Comparison of ENCODE assay signal across 29 cellular contexts in genomic region chr22:48346311-48346710, GRCh38.
"Had no signal": no experiment of that assay in that cellular context is flagged by ENCODE, and none has a peak within 500 bp of the region (broad histone marks: within the 10 kb centered on the region; RNA-seq: fewer than 3 reads in every experiment).

No MANE protein-coding gene starts in this region.

- H3K36me3 Mint-ChIP-seq: activated CD4-positive, alpha-beta memory T cell treated with anti-CD3 and anti-CD28 coated beads for 36 hours; activated CD8-positive, alpha-beta memory T cell treated with anti-CD3 and anti-CD28 coated beads, Interleukin-2, amount 10 ng/mL, durations not matched to agents 7 days and 5 days; activated naive CD4-positive, alpha-beta T cell treated with anti-CD3 and anti-CD28 coated beads, Interleukin-2, amount 50 U/mL, for 24 hours; activated naive CD8-positive, alpha-beta T cell treated with anti-CD3 and anti-CD28 coated beads for 36 hours had no signal

- DNase-seq: activated CD4-positive, alpha-beta memory T cell treated with anti-CD3 and anti-CD28 coated beads for 36 hours; activated CD4-positive, alpha-beta T cell treated with anti-CD3 and anti-CD28 coated beads for 36 hours; activated CD4-positive, alpha-beta T cell treated with anti-CD3 and anti-CD28 coated beads, Interleukin-2, amount 10 ng/mL, durations not matched to agents 24 days and 14 days; activated CD4-positive, CD25-positive, alpha-beta regulatory T cell; activated CD4-positive, CD25-positive, alpha-beta regulatory T cell treated with anti-CD3 and anti-CD28 coated beads, Interleukin-2, amount 50 U/mL, for 72 hours; activated CD8-positive, alpha-beta memory T cell treated with anti-CD3 and anti-CD28 coated beads, Interleukin-2, amount 10 ng/mL, durations not matched to agents 7 days and 5 days; activated CD8-positive, alpha-beta memory T cell treated with anti-CD3 and anti-CD28 coated beads, Interleukin-2, amount 50 U/mL, for 4 hours; activated CD8-positive, alpha-beta T cell treated with anti-CD3 and anti-CD28 coated beads, Interleukin-2, amount 10 ng/mL, durations not matched to agents 7 days and 5 days; activated naive CD4-positive, alpha-beta T cell treated with anti-CD3 and anti-CD28 coated beads for 36 hours; activated naive CD8-positive, alpha-beta T cell treated with anti-CD3 and anti-CD28 coated beads for 36 hours; activated naive CD8-positive, alpha-beta T cell treated with anti-CD3 and anti-CD28 coated beads, Interleukin-2, amount 50 U/mL, for 24 hours; activated T-cell treated with anti-CD3 and anti-CD28 coated beads, Interleukin-2, amount 50 U/mL, for 1 hour; activated T-cell treated with anti-CD3 and anti-CD28 coated beads, Interleukin-2, amount 50 U/mL, for 48 hours; adrenal gland; amygdala; body of pancreas; caudate nucleus; colonic mucosa; effector CD8-positive, alpha-beta T cell; esophagus squamous epithelium; foreskin melanocyte; T-helper 2 cell had no signal

- H3K27ac Mint-ChIP-seq: activated CD4-positive, alpha-beta memory T cell treated with anti-CD3 and anti-CD28 coated beads for 36 hours; activated CD4-positive, alpha-beta T cell treated with anti-CD3 and anti-CD28 coated beads for 36 hours; activated CD4-positive, alpha-beta T cell treated with anti-CD3 and anti-CD28 coated beads, Interleukin-2, amount 10 ng/mL, durations not matched to agents 24 days and 14 days; activated CD8-positive, alpha-beta memory T cell treated with anti-CD3 and anti-CD28 coated beads, Interleukin-2, amount 10 ng/mL, durations not matched to agents 7 days and 5 days; activated CD8-positive, alpha-beta T cell treated with anti-CD3 and anti-CD28 coated beads, Interleukin-2, amount 10 ng/mL, durations not matched to agents 7 days and 5 days; activated naive CD4-positive, alpha-beta T cell treated with anti-CD3 and anti-CD28 coated beads for 36 hours; activated naive CD4-positive, alpha-beta T cell treated with anti-CD3 and anti-CD28 coated beads, Interleukin-2, amount 50 U/mL, for 24 hours; activated naive CD8-positive, alpha-beta T cell treated with anti-CD3 and anti-CD28 coated beads for 36 hours; activated naive CD8-positive, alpha-beta T cell treated with anti-CD3 and anti-CD28 coated beads, Interleukin-2, amount 50 U/mL, for 24 hours; activated T-helper 1 cell treated with anti-CD3 and anti-CD28 coated beads, Interleukin-12 subunit alpha, Interleukin-12 subunit beta, Interleukin-2, Interleukin-4 antibody, amounts not matched to agents 30 ng/mL and 10 ng/mL and 1 ng/mL, durations not matched to agents 14 hours and 24 hours and 36 hours; activated T-helper 2 cell treated with anti-CD3 and anti-CD28 coated beads, Interferon-gamma antibody, Interleukin-2, Interleukin-4, amounts not matched to agents 10 μg/mL and 5 μg/mL and 100 μg/mL, durations not matched to agents 14 hours and 24 hours and 36 hours had no signal

- H3K4me1 ChIP-seq: adrenal gland, body of pancreas, colonic mucosa, esophagus squamous epithelium, gastroesophageal sphincter had no signal

- H3K27me3 ChIP-seq: adrenal gland, body of pancreas, colonic mucosa had no signal

- H3K4me1 Mint-ChIP-seq: activated CD4-positive, alpha-beta T cell treated with anti-CD3 and anti-CD28 coated beads for 36 hours; activated CD4-positive, alpha-beta T cell treated with anti-CD3 and anti-CD28 coated beads, Interleukin-2, amount 10 ng/mL, durations not matched to agents 24 days and 14 days; activated CD8-positive, alpha-beta memory T cell treated with anti-CD3 and anti-CD28 coated beads, Interleukin-2, amount 10 ng/mL, durations not matched to agents 7 days and 5 days; activated naive CD4-positive, alpha-beta T cell treated with anti-CD3 and anti-CD28 coated beads, Interleukin-2, amount 50 U/mL, for 24 hours; activated naive CD8-positive, alpha-beta T cell treated with anti-CD3 and anti-CD28 coated beads for 36 hours; activated naive CD8-positive, alpha-beta T cell treated with anti-CD3 and anti-CD28 coated beads, Interleukin-2, amount 50 U/mL, for 24 hours had no signal

- H3K4me3 ChIP-seq: adrenal gland, body of pancreas, colonic mucosa, esophagus squamous epithelium, gastroesophageal sphincter had no signal

- H3K9me3 Mint-ChIP-seq: activated CD4-positive, alpha-beta memory T cell treated with anti-CD3 and anti-CD28 coated beads for 36 hours; activated CD4-positive, alpha-beta T cell treated with anti-CD3 and anti-CD28 coated beads, Interleukin-2, amount 10 ng/mL, durations not matched to agents 24 days and 14 days; activated naive CD4-positive, alpha-beta T cell treated with anti-CD3 and anti-CD28 coated beads for 36 hours; activated naive CD4-positive, alpha-beta T cell treated with anti-CD3 and anti-CD28 coated beads, Interleukin-2, amount 50 U/mL, for 24 hours; activated naive CD8-positive, alpha-beta T cell treated with anti-CD3 and anti-CD28 coated beads for 36 hours; activated naive CD8-positive, alpha-beta T cell treated with anti-CD3 and anti-CD28 coated beads, Interleukin-2, amount 50 U/mL, for 24 hours; activated T-helper 1 cell treated with anti-CD3 and anti-CD28 coated beads, Interleukin-12 subunit alpha, Interleukin-12 subunit beta, Interleukin-2, Interleukin-4 antibody, amounts not matched to agents 30 ng/mL and 10 ng/mL and 1 ng/mL, durations not matched to agents 14 hours and 24 hours and 36 hours; activated T-helper 2 cell treated with anti-CD3 and anti-CD28 coated beads, Interferon-gamma antibody, Interleukin-2, Interleukin-4, amounts not matched to agents 10 μg/mL and 5 μg/mL and 100 μg/mL, durations not matched to agents 14 hours and 24 hours and 36 hours had no signal

- H3K27me3 Mint-ChIP-seq: activated naive CD8-positive, alpha-beta T cell treated with anti-CD3 and anti-CD28 coated beads for 36 hours had no signal

- FAIRE-seq: endometrium, endothelial cell of umbilical vein had no signal

- H3K27ac ChIP-seq: adrenal gland, body of pancreas, colonic mucosa, epithelial cell of prostate, esophagus squamous epithelium, gastroesophageal sphincter had no signal

- H3K9me3 ChIP-seq: adrenal gland, body of pancreas, colonic mucosa, esophagus squamous epithelium, gastroesophageal sphincter had no signal

- H3K4me3 Mint-ChIP-seq: activated CD4-positive, alpha-beta memory T cell treated with anti-CD3 and anti-CD28 coated beads for 36 hours; activated CD4-positive, alpha-beta T cell treated with anti-CD3 and anti-CD28 coated beads for 36 hours; activated CD4-positive, alpha-beta T cell treated with anti-CD3 and anti-CD28 coated beads, Interleukin-2, amount 10 ng/mL, durations not matched to agents 24 days and 14 days; activated CD8-positive, alpha-beta memory T cell treated with anti-CD3 and anti-CD28 coated beads, Interleukin-2, amount 10 ng/mL, durations not matched to agents 7 days and 5 days; activated CD8-positive, alpha-beta T cell treated with anti-CD3 and anti-CD28 coated beads, Interleukin-2, amount 10 ng/mL, durations not matched to agents 7 days and 5 days; activated naive CD4-positive, alpha-beta T cell treated with anti-CD3 and anti-CD28 coated beads for 36 hours; activated naive CD4-positive, alpha-beta T cell treated with anti-CD3 and anti-CD28 coated beads, Interleukin-2, amount 50 U/mL, for 24 hours; activated naive CD8-positive, alpha-beta T cell treated with anti-CD3 and anti-CD28 coated beads for 36 hours; activated naive CD8-positive, alpha-beta T cell treated with anti-CD3 and anti-CD28 coated beads, Interleukin-2, amount 50 U/mL, for 24 hours; activated T-helper 1 cell treated with anti-CD3 and anti-CD28 coated beads, Interleukin-12 subunit alpha, Interleukin-12 subunit beta, Interleukin-2, Interleukin-4 antibody, amounts not matched to agents 30 ng/mL and 10 ng/mL and 1 ng/mL, durations not matched to agents 14 hours and 24 hours and 36 hours had no signal

- H3K36me3 ChIP-seq: adrenal gland, colonic mucosa, esophagus squamous epithelium, gastroesophageal sphincter had no signal
